Comparison of ENCODE assay signal across 16 cellular contexts in the genomic region with DNA sequence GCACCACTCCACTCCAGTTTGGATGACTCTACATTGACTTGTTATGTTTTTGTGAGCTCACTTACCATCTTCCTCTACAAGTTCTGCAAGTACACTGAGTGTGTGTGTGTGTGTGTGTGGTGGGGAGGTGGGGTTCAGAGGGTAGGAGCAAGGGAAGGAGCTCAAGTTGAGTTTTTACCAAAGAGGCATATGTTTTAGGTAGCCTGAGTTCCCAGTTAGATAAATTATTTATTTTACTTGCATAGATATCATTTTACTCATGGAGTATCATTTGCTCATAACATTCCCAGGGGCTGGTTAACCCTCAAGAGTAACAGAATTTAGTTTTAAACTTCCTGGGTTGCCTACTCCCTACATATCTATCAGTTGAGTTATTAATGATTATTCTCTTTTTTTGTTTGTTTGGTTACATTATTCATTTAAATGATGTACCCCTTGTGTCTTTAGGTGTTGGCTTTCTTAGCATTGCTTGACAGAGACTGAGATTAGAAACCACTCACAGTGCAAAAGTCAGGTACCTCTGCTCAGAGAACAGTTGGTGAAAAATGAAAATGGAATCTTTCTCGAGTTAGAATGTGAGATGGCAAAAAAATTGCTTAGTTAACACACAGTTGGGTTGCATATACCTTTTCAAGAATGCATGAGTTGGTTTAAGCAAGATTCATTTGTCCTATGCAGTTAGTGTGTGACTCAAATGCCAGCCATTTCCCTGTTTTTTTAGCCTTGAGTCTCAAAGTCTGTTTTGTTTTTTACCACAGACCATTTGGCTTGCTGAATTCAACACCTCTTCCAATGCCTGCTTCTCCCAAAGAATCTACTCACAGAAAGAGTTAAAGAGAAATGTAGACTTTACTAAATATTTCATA. TPM values are rescaled to one million over a fixed set of nuclear protein-coding genes. Genes with fewer than 3 reads are reported as not detected.
DNase-seq lines count a peak whose midpoint lies in the region; ATAC-seq and TF ChIP-seq lines count a peak whose summit lies in the region.
"Had no signal": no experiment of that assay in that cellular context is flagged by ENCODE, and none has a peak within 500 bp of the region (broad histone marks: within the 10 kb centered on the region; RNA-seq: fewer than 3 reads in every experiment).

No MANE protein-coding gene starts in this region.

- H3K36me3 Mint-ChIP-seq in activated T-helper 1 cell treated with anti-CD3 and anti-CD28 coated beads, Interleukin-12 subunit alpha, Interleukin-12 subunit beta, Interleukin-2, Interleukin-4 antibody, amounts not matched to agents 30 ng/mL and 10 ng/mL and 1 ng/mL, durations not matched to agents 14 hours and 24 hours and 36 hours (ENCODE audit: low read depth) = peaks cover 58% of the 10 kb centered on the region

- intact Hi-C loops in activated T-helper 1 cell treated with anti-CD3 and anti-CD28 coated beads, Interleukin-12 subunit alpha, Interleukin-12 subunit beta, Interleukin-2, Interleukin-4 antibody, amounts not matched to agents 30 ng/mL and 10 ng/mL and 1 ng/mL, durations not matched to agents 14 hours and 24 hours and 36 hours (cut with micrococcal nuclease) = loop anchor here (5.0 to 10.0 kb wide), 3 partner anchors 416 to 624 kb away; a partner anchor contains a TSS
- intact Hi-C loops in Right ventricle myocardium inferior (cut with DNase I) = no loop called here

- ATAC-seq in Right ventricle myocardium inferior = no peak

- no peaks in the 10 kb centered on the region for H3K9me3 Mint-ChIP-seq in activated T-helper 1 cell treated with anti-CD3 and anti-CD28 coated beads, Interleukin-12 subunit alpha, Interleukin-12 subunit beta, Interleukin-2, Interleukin-4 antibody, amounts not matched to agents 30 ng/mL and 10 ng/mL and 1 ng/mL, durations not matched to agents 14 hours and 24 hours and 36 hours

- TF ChIP-seq CTCF in AG04450 (IDR thresholded peaks at IDR 0.05; ENCODE audit: low read depth, low read length) = no peak
- TF ChIP-seq CTCF in RWPE1 (conservative IDR thresholded peaks at IDR 0.05; ENCODE audit: low read depth) = no peak

- no peaks in the 10 kb centered on the region for H3K9me3 ChIP-seq in AG04450 (ENCODE audit: control insufficient read depth, insufficient read depth, low read length)

- no peaks in the 10 kb centered on the region for H3K27me3 ChIP-seq in AG04450 (ENCODE audit: control insufficient read depth, insufficient read depth, low read length)

- H3K27me3 Mint-ChIP-seq in activated T-helper 1 cell treated with anti-CD3 and anti-CD28 coated beads, Interleukin-12 subunit alpha, Interleukin-12 subunit beta, Interleukin-2, Interleukin-4 antibody, amounts not matched to agents 30 ng/mL and 10 ng/mL and 1 ng/mL, durations not matched to agents 14 hours and 24 hours and 36 hours (ENCODE audit: insufficient read depth) = no peaks in the 10 kb centered on the region
- H3K27me3 Mint-ChIP-seq: progenitor cell of endocrine pancreas had no signal

- peak overlapping the region; percentile 31 for H3K4me3 Mint-ChIP-seq in activated T-helper 1 cell treated with anti-CD3 and anti-CD28 coated beads, Interleukin-12 subunit alpha, Interleukin-12 subunit beta, Interleukin-2, Interleukin-4 antibody, amounts not matched to agents 30 ng/mL and 10 ng/mL and 1 ng/mL, durations not matched to agents 14 hours and 24 hours and 36 hours

- no peak overlapping the region for H3K4me3 ChIP-seq in AG04450 (ENCODE audit: low read depth, low read length)

- DNase-seq in AG04450 (ENCODE audit: low read depth, low spot score) (peak; percentile 71), HCEC 1CT (peak; percentile 72), fibroblast of peridontal ligament (ENCODE audit: extremely low read depth) (peak; percentile 68), T-helper 9 cell (no peak), Right ventricle myocardium inferior (ENCODE audit: missing footprints) (no peak), cerebellar nuclear complex (lab: John Stamatoyannopoulos, UW) (no peak), RWPE1 (ENCODE audit: low spot score) (no peak)
- no peak for DNase-seq in activated T-helper 1 cell treated with anti-CD3 and anti-CD28 coated beads, Interleukin-12 subunit alpha, Interleukin-12 subunit beta, Interleukin-2, Interleukin-4 antibody, amounts not matched to agents 30 ng/mL and 10 ng/mL and 1 ng/mL, durations not matched to agents 14 hours and 24 hours and 36 hours (ENCODE audit: low spot score)
- DNase-seq: activated CD4-positive, alpha-beta T cell treated with anti-CD3 and anti-CD28 coated beads, Interleukin-2, amount 50 U/mL, for 4 hours; aorta; erythroblast; midbrain; NCI-H1694; stimulated activated CD4-positive, alpha-beta T cell treated with anti-CD3 and anti-CD28 coated beads, Interleukin-2, amount 100 ng/mL, for 24 hours had no signal

- H3K27ac ChIP-seq in AG04450 (ENCODE audit: low read depth, low read length) (peak overlapping the region; percentile 85), RWPE1 (no peak overlapping the region)

- POLR2A ChIA-PET in AG04450 (lab: Yijun Ruan, JAX) (interaction anchor here (0.6 to 1.1 kb wide), 5 partner anchors 49 to 224 kb away, joined by 3 read pairs; no protein-coding TSS in a partner anchor), RWPE1 (lab: Yijun Ruan, JAX; ENCODE audit: low non-redundant PET) (no interaction called here)

- peak overlapping the region; percentile 82 for H3K27ac Mint-ChIP-seq in activated T-helper 1 cell treated with anti-CD3 and anti-CD28 coated beads, Interleukin-12 subunit alpha, Interleukin-12 subunit beta, Interleukin-2, Interleukin-4 antibody, amounts not matched to agents 30 ng/mL and 10 ng/mL and 1 ng/mL, durations not matched to agents 14 hours and 24 hours and 36 hours
- H3K27ac Mint-ChIP-seq: progenitor cell of endocrine pancreas had no signal

- CTCF ChIA-PET in AG04450 (lab: Charles Lee) (interaction anchor here (1.0 to 3.5 kb wide), 3 partner anchors 9 to 115 kb away, joined by 4 to 9 read pairs (median 4); no protein-coding TSS in a partner anchor), RWPE1 (lab: Yijun Ruan, JAX) (interaction anchor here (0.6 to 1.2 kb wide), 3 partner anchors 105 to 426 kb away, joined by 3 read pairs; no protein-coding TSS in a partner anchor)

- H3K4me1 Mint-ChIP-seq in activated T-helper 1 cell treated with anti-CD3 and anti-CD28 coated beads, Interleukin-12 subunit alpha, Interleukin-12 subunit beta, Interleukin-2, Interleukin-4 antibody, amounts not matched to agents 30 ng/mL and 10 ng/mL and 1 ng/mL, durations not matched to agents 14 hours and 24 hours and 36 hours (ENCODE audit: low read depth) = peaks cover 3% of the 10 kb centered on the region

RNA-seq across cellular contexts. Expression of a gene that starts 29.2 kb away (rescaled TPM):
- not detected in 2 replicates for polyA plus RNA-seq in AG04450 (2011; rRNA removed)
- polyA minus RNA-seq in AG04450 (2011; rRNA and poly(A)+ RNA removed) = not detected in 2 replicates
- 200 and 207 TPM in 2 replicates for total RNA-seq in activated T-helper 1 cell treated with anti-CD3 and anti-CD28 coated beads, Interleukin-12 subunit alpha, Interleukin-12 subunit beta, Interleukin-2, Interleukin-4 antibody, amounts not matched to agents 30 ng/mL and 10 ng/mL and 1 ng/mL, durations not matched to agents 14 hours and 24 hours and 36 hours
- 0.57 TPM for total RNA-seq in Right ventricle myocardium inferior
- total RNA-seq: progenitor cell of endocrine pancreas had no signal
- polyA plus RNA-seq: BJ had no signal

Comparison
In these comparisons a context has a peak if more than half of its experiments do, and no peak if none do; other contexts are left out.
1. DNase-seq: peak in AG04450 (single experiment), HCEC 1CT (single experiment) and fibroblast of peridontal ligament (single experiment); none in activated T-helper 1 cell treated with anti-CD3 and anti-CD28 coated beads, Interleukin-12 subunit alpha, Interleukin-12 subunit beta, Interleukin-2, Interleukin-4 antibody, amounts not matched to agents 30 ng/mL and 10 ng/mL and 1 ng/mL, durations not matched to agents 14 hours and 24 hours and 36 hours (single experiment), T-helper 9 cell (single experiment), Right ventricle myocardium inferior (single experiment), cerebellar nuclear complex (0 of 2) and RWPE1 (single experiment).
2. RNA of a gene that starts 29.2 kb away (total RNA-seq): 200 to 207 TPM in activated T-helper 1 cell treated with anti-CD3 and anti-CD28 coated beads, Interleukin-12 subunit alpha, Interleukin-12 subunit beta, Interleukin-2, Interleukin-4 antibody, amounts not matched to agents 30 ng/mL and 10 ng/mL and 1 ng/mL, durations not matched to agents 14 hours and 24 hours and 36 hours; 0.57 TPM in Right ventricle myocardium inferior (single experiment); every median in the first group is over 100 times any median in the second.